1 cellular context compared by ENCODE assay signal in the genomic region with DNA sequence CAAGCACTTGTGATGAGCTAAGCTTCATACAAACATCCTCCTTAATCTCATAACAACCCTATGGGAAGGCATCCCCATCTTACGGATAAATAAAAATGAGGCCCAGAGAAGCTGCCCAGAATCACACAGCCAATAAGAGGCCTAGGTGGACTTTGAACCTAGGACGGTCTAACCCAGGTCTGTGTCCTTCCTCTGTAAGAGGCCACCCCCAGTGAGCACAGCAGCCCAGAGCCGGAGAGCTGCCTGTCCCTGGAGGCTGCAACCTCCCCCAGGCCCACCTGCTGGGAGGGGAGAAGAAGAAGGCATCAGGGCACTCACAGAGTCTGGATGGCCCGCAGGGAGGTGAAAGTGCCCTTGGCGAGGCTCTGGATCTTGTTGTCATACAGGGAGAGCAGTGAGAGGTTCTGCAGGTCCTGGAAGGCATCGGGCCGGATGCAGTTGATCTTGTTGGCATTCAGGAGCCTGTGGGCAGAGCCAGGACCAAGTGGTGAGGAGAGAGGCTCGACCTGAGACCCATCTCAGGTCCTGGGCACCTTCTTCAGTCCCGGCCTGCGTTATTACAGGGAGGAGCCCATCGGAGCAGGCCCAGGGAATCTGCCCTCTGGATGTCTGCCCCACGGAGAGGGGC.
TF ChIP-seq lines count a peak whose summit lies in the region.

No MANE protein-coding gene starts in this region.

TF ChIP-seq in WTC11, 78 proteins besides CTCF, POLR2A, EP300 and RAD21 (continued from another document):
- TF ChIP-seq, protein P1, sequence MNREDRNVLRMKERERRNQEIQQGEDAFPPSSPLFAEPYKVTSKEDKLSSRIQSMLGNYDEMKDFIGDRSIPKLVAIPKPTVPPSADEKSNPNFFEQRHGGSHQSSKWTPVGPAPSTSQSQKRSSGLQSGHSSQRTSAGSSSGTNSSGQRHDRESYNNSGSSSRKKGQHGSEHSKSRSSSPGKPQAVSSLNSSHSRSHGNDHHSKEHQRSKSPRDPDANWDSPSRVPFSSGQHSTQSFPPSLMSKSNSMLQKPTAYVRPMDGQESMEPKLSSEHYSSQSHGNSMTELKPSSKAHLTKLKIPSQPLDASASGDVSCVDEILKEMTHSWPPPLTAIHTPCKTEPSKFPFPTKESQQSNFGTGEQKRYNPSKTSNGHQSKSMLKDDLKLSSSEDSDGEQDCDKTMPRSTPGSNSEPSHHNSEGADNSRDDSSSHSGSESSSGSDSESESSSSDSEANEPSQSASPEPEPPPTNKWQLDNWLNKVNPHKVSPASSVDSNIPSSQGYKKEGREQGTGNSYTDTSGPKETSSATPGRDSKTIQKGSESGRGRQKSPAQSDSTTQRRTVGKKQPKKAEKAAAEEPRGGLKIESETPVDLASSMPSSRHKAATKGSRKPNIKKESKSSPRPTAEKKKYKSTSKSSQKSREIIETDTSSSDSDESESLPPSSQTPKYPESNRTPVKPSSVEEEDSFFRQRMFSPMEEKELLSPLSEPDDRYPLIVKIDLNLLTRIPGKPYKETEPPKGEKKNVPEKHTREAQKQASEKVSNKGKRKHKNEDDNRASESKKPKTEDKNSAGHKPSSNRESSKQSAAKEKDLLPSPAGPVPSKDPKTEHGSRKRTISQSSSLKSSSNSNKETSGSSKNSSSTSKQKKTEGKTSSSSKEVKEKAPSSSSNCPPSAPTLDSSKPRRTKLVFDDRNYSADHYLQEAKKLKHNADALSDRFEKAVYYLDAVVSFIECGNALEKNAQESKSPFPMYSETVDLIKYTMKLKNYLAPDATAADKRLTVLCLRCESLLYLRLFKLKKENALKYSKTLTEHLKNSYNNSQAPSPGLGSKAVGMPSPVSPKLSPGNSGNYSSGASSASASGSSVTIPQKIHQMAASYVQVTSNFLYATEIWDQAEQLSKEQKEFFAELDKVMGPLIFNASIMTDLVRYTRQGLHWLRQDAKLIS (CRISPR knock-in tag; IDR thresholded peaks at IDR 0.05; ENCODE audit: borderline replicate concordance) = no peak
- TF ChIP-seq KAT7 (CRISPR knock-in tag; IDR thresholded peaks at IDR 0.05; ENCODE audit: borderline replicate concordance) = no peak
